ENCODE assay signal across 18 cellular contexts in the genomic region with DNA sequence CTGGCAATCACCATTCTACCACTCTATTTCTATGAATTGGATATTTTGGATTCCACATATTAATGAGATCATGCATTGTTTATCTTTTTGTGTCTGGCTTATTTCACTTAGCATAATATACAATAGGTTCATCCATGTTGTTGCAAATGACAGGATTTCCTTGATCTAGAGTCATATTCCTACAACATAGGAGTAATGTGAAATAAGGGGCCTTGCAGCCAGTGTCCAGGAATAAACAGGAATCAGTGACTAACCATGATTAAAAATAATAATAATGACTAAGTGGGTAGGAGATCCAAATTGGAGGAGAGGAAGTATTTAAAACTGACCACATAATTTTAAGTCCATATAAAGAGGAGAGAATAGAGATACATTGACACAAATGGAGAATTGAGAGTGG. TPM values are rescaled to one million over a fixed set of nuclear protein-coding genes. Genes with fewer than 3 reads are reported as not detected.
DNase-seq lines count a peak whose midpoint lies in the region; ATAC-seq and TF ChIP-seq lines count a peak whose summit lies in the region.
"Had no signal": no experiment of that assay in that cellular context is flagged by ENCODE, and none has a peak within 500 bp of the region (broad histone marks: within the 10 kb centered on the region; RNA-seq: fewer than 3 reads in every experiment).

No MANE protein-coding gene starts in this region.

- H3K27me3 Mint-ChIP-seq in HFFc6 (ENCODE audit: insufficient read depth) = no peaks in the 10 kb centered on the region

- no peaks in the 10 kb centered on the region for H3K9me3 Mint-ChIP-seq in HFFc6

- peak overlapping the region; percentile 1; the same call in 1 of the 2 replicates for H3K27ac Mint-ChIP-seq in HFFc6

- DNase-seq in EH (ENCODE audit: low read depth) = peak; percentile 12
- DNase-seq in HFFc6 = peak; percentile 7
- peak; percentile 6 to 40 for DNase-seq in cardiac fibroblast (ENCODE audit: low read depth in 2 of 2)
- DNase-seq in iris pigment epithelial cell (ENCODE audit: low read depth) = peak; percentile 4
- DNase-seq in testis = no peak
- DNase-seq in activated CD4-positive, alpha-beta T cell treated with anti-CD3 and anti-CD28 coated beads, Interleukin-2, amount 50 U/mL, for 1 hour = no peak
- DNase-seq: C1 segment of cervical spinal cord, DMS79, KBM-7, NCI-H1417, NCI-H187, NCI-H2107, NCI-H2227 treated with DMSO at 0.1 percent for 48 hours, NCI-H524, PC-9 had no signal

- H3K4me3 ChIP-seq in cardiac fibroblast (replicated peaks in 1 of 2; ENCODE audit: low read depth in 2 of 2, low read length in 2 of 2) (no peak overlapping the region), testis (no peak overlapping the region)
- H3K4me3 ChIP-seq: HAP-1, PC-9 had no signal

- H3K4me1 ChIP-seq in testis = no peaks in the 10 kb centered on the region

- TF ChIP-seq POLR2A in testis (IDR thresholded peaks at IDR 0.05) = no peak

- no peak overlapping the region for H3K27ac ChIP-seq in testis
- H3K27ac ChIP-seq: PC-9 had no signal

- ATAC-seq in HG02870 (IDR thresholded peaks at IDR 0.05; ENCODE audit: unreplicated experiment) = no peak

- peaks cover 59% of the 10 kb centered on the region for H3K4me1 Mint-ChIP-seq in HFFc6 (ENCODE audit: low read depth)

- peaks cover under 1% of the 10 kb centered on the region; the same call in 1 of the 2 replicates for H3K36me3 Mint-ChIP-seq in HFFc6 (ENCODE audit: low read depth)

- H3K9me3 ChIP-seq in testis = no peaks in the 10 kb centered on the region
- H3K9me3 ChIP-seq: HAP-1 had no signal

- H3K36me3 ChIP-seq in testis (ENCODE audit: low read depth, missing control alignments) = no peaks in the 10 kb centered on the region
- H3K36me3 ChIP-seq: HAP-1 had no signal

- TF ChIP-seq CTCF in HFFc6 (IDR thresholded peaks at IDR 0.05) = no peak
- TF ChIP-seq CTCF in cardiac fibroblast (IDR thresholded peaks at IDR 0.05; ENCODE audit: low read depth, low read length) = no peak
- TF ChIP-seq CTCF in testis (IDR thresholded peaks at IDR 0.05) = no peak

- H3K4me3 Mint-ChIP-seq in HFFc6 = peak overlapping the region; percentile 20; the same call in 1 of the 2 replicates

- H3K27me3 ChIP-seq in testis = no peaks in the 10 kb centered on the region

- intact Hi-C loops in testis (cut with DNase I; ENCODE audit: low total_unique reads) = no loop called here

RNA-seq across cellular contexts. Expression of gene SCIN, which starts 49.9 kb away (rescaled TPM):
- 10 to 100 TPM in 4 of 6 experiments, 1 to 10 TPM in 1, under 1 TPM in 1; 0.92 to 50.8 (median 47.4) TPM for total RNA-seq in HFFc6 (2021; fragmentation: NEBNext Ultra II Directional; extraction: Animal tissue kit (Norgen Biotek cat#: 25700))
- 10 to 100 TPM in 1 of 2 donors, 1 to 10 TPM in 1; 4.7 to 11.4 TPM for total RNA-seq in testis
- polyA plus RNA-seq in testis (ENCODE audit: insufficient read depth, low read depth, low replicate concordance) = 21.9 TPM
- total RNA-seq: G401 had no signal

Comparison
In these comparisons a context has a peak if more than half of its experiments do, and no peak if none do; other contexts are left out.
1. DNase-seq: peak in EH (single experiment), HFFc6 (single experiment), cardiac fibroblast (2 of 2) and iris pigment epithelial cell (single experiment); none in testis (single experiment) and activated CD4-positive, alpha-beta T cell treated with anti-CD3 and anti-CD28 coated beads, Interleukin-2, amount 50 U/mL, for 1 hour (single experiment).